1 cellular context compared by ENCODE assay signal in the genomic region with DNA sequence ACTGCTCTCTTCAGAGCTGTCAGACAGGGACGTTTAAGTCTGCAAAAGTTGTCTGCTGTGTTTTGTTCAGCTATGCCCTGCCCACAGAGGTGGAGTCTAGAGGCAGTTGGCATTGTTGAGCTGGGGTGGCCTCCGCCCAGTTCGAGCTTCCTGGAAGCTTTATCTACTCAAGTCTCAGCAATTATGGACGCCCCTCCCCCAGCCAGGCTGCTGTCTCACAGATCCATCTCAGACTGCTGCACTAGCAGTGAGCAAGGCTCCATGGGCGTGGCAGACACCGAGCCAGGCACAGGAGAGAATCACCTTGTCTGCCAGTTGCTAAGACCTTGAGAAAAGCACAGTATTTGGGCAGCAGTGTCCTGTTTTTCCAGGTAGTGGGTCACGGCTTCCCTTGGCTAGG.
TF ChIP-seq lines count a peak whose summit lies in the region.

No MANE protein-coding gene starts in this region.

TF ChIP-seq in HCT116, 20 proteins besides CTCF, POLR2A, EP300 and RAD21 (continued from another document):
- TF ChIP-seq, protein P1, sequence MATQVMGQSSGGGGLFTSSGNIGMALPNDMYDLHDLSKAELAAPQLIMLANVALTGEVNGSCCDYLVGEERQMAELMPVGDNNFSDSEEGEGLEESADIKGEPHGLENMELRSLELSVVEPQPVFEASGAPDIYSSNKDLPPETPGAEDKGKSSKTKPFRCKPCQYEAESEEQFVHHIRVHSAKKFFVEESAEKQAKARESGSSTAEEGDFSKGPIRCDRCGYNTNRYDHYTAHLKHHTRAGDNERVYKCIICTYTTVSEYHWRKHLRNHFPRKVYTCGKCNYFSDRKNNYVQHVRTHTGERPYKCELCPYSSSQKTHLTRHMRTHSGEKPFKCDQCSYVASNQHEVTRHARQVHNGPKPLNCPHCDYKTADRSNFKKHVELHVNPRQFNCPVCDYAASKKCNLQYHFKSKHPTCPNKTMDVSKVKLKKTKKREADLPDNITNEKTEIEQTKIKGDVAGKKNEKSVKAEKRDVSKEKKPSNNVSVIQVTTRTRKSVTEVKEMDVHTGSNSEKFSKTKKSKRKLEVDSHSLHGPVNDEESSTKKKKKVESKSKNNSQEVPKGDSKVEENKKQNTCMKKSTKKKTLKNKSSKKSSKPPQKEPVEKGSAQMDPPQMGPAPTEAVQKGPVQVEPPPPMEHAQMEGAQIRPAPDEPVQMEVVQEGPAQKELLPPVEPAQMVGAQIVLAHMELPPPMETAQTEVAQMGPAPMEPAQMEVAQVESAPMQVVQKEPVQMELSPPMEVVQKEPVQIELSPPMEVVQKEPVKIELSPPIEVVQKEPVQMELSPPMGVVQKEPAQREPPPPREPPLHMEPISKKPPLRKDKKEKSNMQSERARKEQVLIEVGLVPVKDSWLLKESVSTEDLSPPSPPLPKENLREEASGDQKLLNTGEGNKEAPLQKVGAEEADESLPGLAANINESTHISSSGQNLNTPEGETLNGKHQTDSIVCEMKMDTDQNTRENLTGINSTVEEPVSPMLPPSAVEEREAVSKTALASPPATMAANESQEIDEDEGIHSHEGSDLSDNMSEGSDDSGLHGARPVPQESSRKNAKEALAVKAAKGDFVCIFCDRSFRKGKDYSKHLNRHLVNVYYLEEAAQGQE (IDR thresholded peaks at IDR 0.05; ENCODE audit: low read depth), result no peak
- no peak for TF ChIP-seq POLR2AphosphoS5 (IDR thresholded peaks at IDR 0.05; ENCODE audit: low read depth, low read length)
- TF ChIP-seq, protein P2, sequence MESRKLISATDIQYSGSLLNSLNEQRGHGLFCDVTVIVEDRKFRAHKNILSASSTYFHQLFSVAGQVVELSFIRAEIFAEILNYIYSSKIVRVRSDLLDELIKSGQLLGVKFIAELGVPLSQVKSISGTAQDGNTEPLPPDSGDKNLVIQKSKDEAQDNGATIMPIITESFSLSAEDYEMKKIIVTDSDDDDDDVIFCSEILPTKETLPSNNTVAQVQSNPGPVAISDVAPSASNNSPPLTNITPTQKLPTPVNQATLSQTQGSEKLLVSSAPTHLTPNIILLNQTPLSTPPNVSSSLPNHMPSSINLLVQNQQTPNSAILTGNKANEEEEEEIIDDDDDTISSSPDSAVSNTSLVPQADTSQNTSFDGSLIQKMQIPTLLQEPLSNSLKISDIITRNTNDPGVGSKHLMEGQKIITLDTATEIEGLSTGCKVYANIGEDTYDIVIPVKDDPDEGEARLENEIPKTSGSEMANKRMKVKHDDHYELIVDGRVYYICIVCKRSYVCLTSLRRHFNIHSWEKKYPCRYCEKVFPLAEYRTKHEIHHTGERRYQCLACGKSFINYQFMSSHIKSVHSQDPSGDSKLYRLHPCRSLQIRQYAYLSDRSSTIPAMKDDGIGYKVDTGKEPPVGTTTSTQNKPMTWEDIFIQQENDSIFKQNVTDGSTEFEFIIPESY (IDR thresholded peaks at IDR 0.05; ENCODE audit: extremely low read depth, insufficient replicate concordance, low read length), result no peak
